8 cellular contexts compared by ENCODE assay signal in genomic region chr7:141785711-141786552, GRCh38. TPM values are rescaled to one million over a fixed set of nuclear protein-coding genes. Genes with fewer than 3 reads are reported as not detected.
DNase-seq lines count a peak whose midpoint lies in the region; ATAC-seq and TF ChIP-seq lines count a peak whose summit lies in the region.

No MANE protein-coding gene starts in this region.

- TF ChIP-seq POLR2A in Peyer's patch (IDR thresholded peaks at IDR 0.05) (no peak), upper lobe of left lung (IDR thresholded peaks at IDR 0.05) (no peak)

- no peak for TF ChIP-seq EP300 in upper lobe of left lung (IDR thresholded peaks at IDR 0.05)

- H3K4me1 ChIP-seq in Peyer's patch: no peaks in the 10 kb centered on the region
- H3K4me1 ChIP-seq in liver (ENCODE audit: control insufficient read depth in 4 of 4, insufficient read depth in 4 of 4, low read length in 3 of 4): no peaks in the 10 kb centered on the region
- peaks cover 0 to 5% (median 2%) of the 10 kb centered on the region in 4 donors for H3K4me1 ChIP-seq in upper lobe of left lung

- TF ChIP-seq CTCF in Peyer's patch (IDR thresholded peaks at IDR 0.05) (peak; percentile 37 to 76 (median 70)), liver (IDR thresholded peaks at IDR 0.05; ENCODE audit: low read depth, low read length, missing input control) (peak; percentile 62), upper lobe of left lung (IDR thresholded peaks at IDR 0.05) (peak in 5 of 6 experiments; percentile 21 to 62 (median 59))

- 77% methylated on average over 13 of the region's 13 CpGs for WGBS in liver
- 64% methylated on average over 13 of the region's 13 CpGs for WGBS in upper lobe of left lung, 2 donors

- H3K27me3 ChIP-seq in Peyer's patch (no peaks in the 10 kb centered on the region), liver (ENCODE audit: control insufficient read depth in 4 of 4, insufficient read depth in 4 of 4, low read length in 3 of 4) (no peaks in the 10 kb centered on the region), upper lobe of left lung (no peaks in the 10 kb centered on the region)

- H3K4me3 ChIP-seq in Peyer's patch (no peak overlapping the region), liver (ENCODE audit: low read depth in 1 of 3, low read length in 3 of 3) (no peak overlapping the region), upper lobe of left lung (no peak overlapping the region)

- ATAC-seq in GM21526 (IDR thresholded peaks at IDR 0.05; ENCODE audit: low FRiP score, unreplicated experiment) (peak; percentile 65), upper lobe of left lung (ENCODE audit: low FRiP score in 2 of 2) (peak in 1 of 2 donors; percentile 68)

- peaks cover 0 to 6% (median 0%) of the 10 kb centered on the region in 3 donors for H3K36me3 ChIP-seq in Peyer's patch
- H3K36me3 ChIP-seq in liver (ENCODE audit: control insufficient read depth in 4 of 4, insufficient read depth in 3 of 4, low read depth in 1 of 4, low read length in 3 of 4): no peaks in the 10 kb centered on the region
- peaks cover 0 to 3% (median 0%) of the 10 kb centered on the region in 4 donors for H3K36me3 ChIP-seq in upper lobe of left lung

- DNase-seq in SIG-M5 treated with dmso at 0.1 percent for 504 hours (lab: John Stamatoyannopoulos, UW; ENCODE audit: unreplicated experiment) (peak; percentile 67), SIG-M5 (lab: John Stamatoyannopoulos, UW) (no peak), Kasumi-1 (lab: John Stamatoyannopoulos, UW) (peak; percentile 73 to 81), Peyer's patch (peak in 1 of 3 donors; percentile 76), cerebellar cortex (ENCODE audit: low spot score) (peak; percentile 73), upper lobe of left lung (peak in 1 of 2 donors; percentile 32)

- no peak overlapping the region for H3K9ac ChIP-seq in liver (ENCODE audit: low read depth in 1 of 2, low read length in 2 of 2)

- peak; percentile 81 to 85 for TF ChIP-seq RAD21 in liver (IDR thresholded peaks at IDR 0.05)

- H3K27ac ChIP-seq in Peyer's patch (no peak overlapping the region), liver (ENCODE audit: low read depth in 1 of 2, low read length in 2 of 2) (no peak overlapping the region), upper lobe of left lung (no peak overlapping the region)

- H3K9me3 ChIP-seq in Peyer's patch (no peaks in the 10 kb centered on the region), liver (ENCODE audit: control insufficient read depth in 4 of 4, low read length in 3 of 4) (no peaks in the 10 kb centered on the region), upper lobe of left lung (no peaks in the 10 kb centered on the region)

TF ChIP-seq in liver, 16 proteins besides CTCF, POLR2A, EP300 and RAD21:
- TF ChIP-seq FOXA2 (IDR thresholded peaks at IDR 0.05) (peak; percentile 44), MAX (IDR thresholded peaks at IDR 0.05) (no peak)

RNA-seq across cellular contexts. Expression of gene TAS2R5, which starts 4.1 kb away (rescaled TPM):
- total RNA-seq in Peyer's patch (1 to 10 TPM; 2.1 to 6.0 (median 5.2) TPM), liver (1 to 10 TPM in 1 of 2 donors, under 1 TPM in 1; 0.51 to 3.6 TPM), upper lobe of left lung (1 to 10 TPM; 1.3 to 8.4 (median 1.9) TPM)
- polyA plus RNA-seq in liver: under 1 TPM; 0.05 to 0.28 TPM

RNA-seq across cellular contexts. Expression of gene TAS2R4, which starts 9.5 kb away (rescaled TPM):
- total RNA-seq in Peyer's patch (1 to 10 TPM in 3 of 4 donors, not detected in 1; 1.9 to 5.6 (median 3.3) TPM), liver (1 to 10 TPM in 1 of 2 donors, under 1 TPM in 1; 0.42 to 3.2 TPM), upper lobe of left lung (1 to 10 TPM in 4 of 6 donors, under 1 TPM in 2; 0.33 to 3.1 (median 1.3) TPM)
- under 1 TPM in 1 of 2 donors, not detected in 1; 0.03 TPM for polyA plus RNA-seq in liver

RNA-seq across cellular contexts. Expression of gene TAS2R3, which starts 22.0 kb away (rescaled TPM):
- 1 to 10 TPM; 5.7 to 6.6 (median 6.3) TPM for total RNA-seq in Peyer's patch
- 1 to 10 TPM in 1 of 2 donors, under 1 TPM in 1; 0.47 to 4.1 TPM for total RNA-seq in liver
- polyA plus RNA-seq in liver: not detected
- 1 to 10 TPM in 4 of 6 donors, under 1 TPM in 1, not detected in 1; 0.91 to 4.3 (median 1.5) TPM for total RNA-seq in upper lobe of left lung

RNA-seq across cellular contexts. Expression of gene SSBP1, which starts 47.8 kb away (rescaled TPM):
- total RNA-seq in Peyer's patch: 100 to 1,000 TPM in 1 of 4 donors, 10 to 100 TPM in 3; 54.4 to 106 (median 67.7) TPM
- 10 to 100 TPM; 68.0 to 70.0 TPM for total RNA-seq in liver
- 100 to 1,000 TPM in 1 of 2 donors, 10 to 100 TPM in 1; 90.2 to 147 TPM for polyA plus RNA-seq in liver
- total RNA-seq in upper lobe of left lung: 100 to 1,000 TPM in 1 of 6 donors, 10 to 100 TPM in 5; 30.2 to 114 (median 66.8) TPM

RNA-seq across cellular contexts. Expression of gene PRSS37, which starts 55.4 kb away (rescaled TPM):
- total RNA-seq in Peyer's patch (not detected), liver (not detected), upper lobe of left lung (not detected)
- polyA plus RNA-seq in liver: under 1 TPM in 1 of 2 donors, not detected in 1; 0.08 TPM
